In the genomic region with DNA sequence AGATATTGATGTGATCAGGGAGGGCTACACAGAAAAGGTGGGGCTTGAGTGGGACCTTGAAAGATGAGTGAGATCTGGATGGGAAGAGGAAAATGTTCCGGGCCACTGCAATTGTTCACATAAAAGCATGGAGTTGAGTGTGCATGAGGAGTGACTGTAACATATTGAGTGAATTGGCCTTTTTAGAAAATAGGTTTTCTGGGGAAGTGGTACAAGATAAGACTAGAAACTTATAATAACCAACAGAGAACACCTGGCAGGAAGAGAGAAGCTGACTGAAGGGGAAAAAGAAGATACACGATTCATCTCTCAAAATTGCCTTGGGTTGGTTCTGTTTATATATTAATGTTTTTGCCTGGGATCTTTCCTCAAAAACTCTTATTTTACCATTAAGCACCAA, we compare ENCODE assay signal across 31 cellular contexts. TPM values are rescaled to one million over a fixed set of nuclear protein-coding genes. Genes with fewer than 3 reads are reported as not detected.
A peak's percentile ranks its signal among the peaks of the same experiment; 100 is the strongest.
DNase-seq lines count a peak whose midpoint lies in the region; ATAC-seq, FAIRE-seq and TF ChIP-seq lines count a peak whose summit lies in the region.
"Had no signal": no experiment of that assay in that cellular context is flagged by ENCODE, and none has a peak within 500 bp of the region (broad histone marks: within the 10 kb centered on the region; RNA-seq: fewer than 3 reads in every experiment).

No MANE protein-coding gene starts in this region.

- TF ChIP-seq CTCF in mesothelial cell of epicardium (IDR thresholded peaks at IDR 0.05; ENCODE audit: unreplicated experiment): no peak

- DNase-seq in GM12892 (ENCODE audit: insufficient read length): no peak
- no peak for DNase-seq in mesothelial cell of epicardium (ENCODE audit: low spot score in 2 of 2, unreplicated experiment in 2 of 2)
- DNase-seq in effector CD8-positive, alpha-beta T cell (lab: John Stamatoyannopoulos, UW): no peak
- no peak for DNase-seq in effector CD4-positive, alpha-beta T cell
- DNase-seq in UCSD-AML1 (lab: John Stamatoyannopoulos, UW; ENCODE audit: unreplicated experiment): no peak
- DNase-seq: activated CD4-positive, alpha-beta T cell treated with anti-CD3 and anti-CD28 coated beads for 48 hours; activated naive CD4-positive, alpha-beta T cell treated with anti-CD3 and anti-CD28 coated beads for 36 hours; activated T-cell treated with anti-CD3 and anti-CD28 coated beads, Interleukin-2, amount 50 U/mL, for 48 hours; amygdala; CD4-positive, alpha-beta memory T cell; colonic mucosa; esophagus squamous epithelium; immature natural killer cell; IMR-90; naive thymus-derived CD4-positive, alpha-beta T cell; NCI-H1417 treated with DMSO at 0.1 percent for 48 hours; NCI-H2171; NCI-H524 treated with DMSO at 0.1 percent for 48 hours; nucleus accumbens; psoas muscle; stimulated activated CD8-positive, alpha-beta memory T cell treated with anti-CD3 and anti-CD28 coated beads, Interleukin-4, amount 100 ng/mL, for 48 hours had no signal

- peak overlapping the region; percentile 3 for H3K27ac Mint-ChIP-seq in mesothelial cell of epicardium
- H3K27ac Mint-ChIP-seq: activated naive CD4-positive, alpha-beta T cell treated with anti-CD3 and anti-CD28 coated beads for 36 hours; CD4-positive, alpha-beta memory T cell; endodermal cell; immature natural killer cell; naive thymus-derived CD4-positive, alpha-beta T cell; T-helper 1 cell treated with Interleukin-12 subunit alpha and Interleukin-12 subunit beta and Interleukin-4 antibody, amounts not matched to agents 30 μg/mL and 1 μg/mL, for 36 hours had no signal

- peaks cover 3% of the 10 kb centered on the region for H3K27me3 Mint-ChIP-seq in mesothelial cell of epicardium (ENCODE audit: low read depth)

- FAIRE-seq in GM12892 (lab: Jason Lieb, UNC): peak; percentile 73
- FAIRE-seq: bronchial epithelial cell had no signal

- H3K36me3 Mint-ChIP-seq in mesothelial cell of epicardium: no peaks in the 10 kb centered on the region
- H3K36me3 Mint-ChIP-seq: CD4-positive, alpha-beta memory T cell; immature natural killer cell; naive thymus-derived CD4-positive, alpha-beta T cell had no signal

- peak; percentile 36 for ATAC-seq in GM18907 (IDR thresholded peaks at IDR 0.05; ENCODE audit: unreplicated experiment)
- peak; percentile 28 for ATAC-seq in HG03159 (IDR thresholded peaks at IDR 0.05; ENCODE audit: unreplicated experiment)
- ATAC-seq: left lung; naive thymus-derived CD4-positive, alpha-beta T cell; psoas muscle had no signal

- no peak overlapping the region for H3K4me3 Mint-ChIP-seq in mesothelial cell of epicardium
- H3K4me3 Mint-ChIP-seq: activated naive CD4-positive, alpha-beta T cell treated with anti-CD3 and anti-CD28 coated beads for 36 hours; CD4-positive, alpha-beta memory T cell; endodermal cell; immature natural killer cell; naive thymus-derived CD4-positive, alpha-beta T cell; T-helper 1 cell treated with Interleukin-12 subunit alpha and Interleukin-12 subunit beta and Interleukin-4 antibody, amounts not matched to agents 30 μg/mL and 1 μg/mL, for 36 hours had no signal

- H3K4me1 Mint-ChIP-seq in mesothelial cell of epicardium: peaks cover 11% of the 10 kb centered on the region
- H3K4me1 Mint-ChIP-seq: CD4-positive, alpha-beta memory T cell; immature natural killer cell; naive thymus-derived CD4-positive, alpha-beta T cell had no signal

- no peaks in the 10 kb centered on the region for H3K9me3 Mint-ChIP-seq in mesothelial cell of epicardium
- H3K9me3 Mint-ChIP-seq: activated naive CD4-positive, alpha-beta T cell treated with anti-CD3 and anti-CD28 coated beads for 36 hours; endodermal cell; T-helper 1 cell treated with Interleukin-12 subunit alpha and Interleukin-12 subunit beta and Interleukin-4 antibody, amounts not matched to agents 30 μg/mL and 1 μg/mL, for 36 hours had no signal

- no peak for TF ChIP-seq POLR2A in GM12892 (IDR thresholded peaks at IDR 0.05; ENCODE audit: low read depth, low read length)

RNA-seq across cellular contexts. Expression of a gene that starts 32.2 kb away (rescaled TPM):
- not detected for polyA plus RNA-seq in GM12892 (2012; ENCODE audit: missing spikeins)
- not detected in 3 replicates for total RNA-seq in mesothelial cell of epicardium
- total RNA-seq: activated naive CD4-positive, alpha-beta T cell treated with anti-CD3 and anti-CD28 coated beads for 36 hours; bronchial epithelial cell; CD4-positive, alpha-beta memory T cell; endodermal cell; esophagus squamous epithelium; IMR-90; left lung; mesenteric fat pad; naive thymus-derived CD4-positive, alpha-beta T cell; psoas muscle; RPMI7951; SJSA1; tibial nerve had no signal
- polyA plus RNA-seq: CD4-positive, alpha-beta memory T cell; immature natural killer cell; IMR-90; naive thymus-derived CD4-positive, alpha-beta T cell; psoas muscle had no signal
